ENCODE assay signal across 19 cellular contexts in genomic region chr6:109079981-109080380, GRCh38. TPM values are rescaled to one million over a fixed set of nuclear protein-coding genes. Genes with fewer than 3 reads are reported as not detected.
DNase-seq lines count a peak whose midpoint lies in the region; ATAC-seq, FAIRE-seq and TF ChIP-seq lines count a peak whose summit lies in the region.
"Had no signal": no experiment of that assay in that cellular context is flagged by ENCODE, and none has a peak within 500 bp of the region (broad histone marks: within the 10 kb centered on the region; RNA-seq: fewer than 3 reads in every experiment).

No MANE protein-coding gene starts in this region.

- FAIRE-seq in D721Med (lab: Jason Lieb, UNC), result no peak
- FAIRE-seq: GM12878, H1 had no signal

- peaks cover 3% of the 10 kb centered on the region for H3K36me3 Mint-ChIP-seq in activated T-cell treated with anti-CD3 and anti-CD28 coated beads, Interleukin-2, amount 50 U/mL, for 4 hours (ENCODE audit: insufficient read depth)
- H3K36me3 Mint-ChIP-seq: WTC11 had no signal

- ATAC-seq in HG02970 (IDR thresholded peaks at IDR 0.05; ENCODE audit: low FRiP score, unreplicated experiment), result no peak
- ATAC-seq in activated T-cell treated with anti-CD3 and anti-CD28 coated beads, Interleukin-2, amount 50 U/mL, for 4 hours, result no peak
- ATAC-seq: GM12878, WTC11 had no signal

- no peak overlapping the region for H3K4me3 Mint-ChIP-seq in activated T-cell treated with anti-CD3 and anti-CD28 coated beads, Interleukin-2, amount 50 U/mL, for 4 hours
- H3K4me3 Mint-ChIP-seq: memory B cell, WTC11 had no signal

- TF ChIP-seq CTCF in coronary artery (IDR thresholded peaks at IDR 0.05) (no peak), D721Med (IDR thresholded peaks at IDR 0.05; ENCODE audit: insufficient read depth, missing control alignments) (no peak)

- H3K4me3 ChIP-seq in coronary artery, result peak overlapping the region; percentile 24
- H3K4me3 ChIP-seq: BLaER1, GM12878, prostate gland had no signal

- H3K9me3 Mint-ChIP-seq in activated T-cell treated with anti-CD3 and anti-CD28 coated beads, Interleukin-2, amount 50 U/mL, for 4 hours, result no peaks in the 10 kb centered on the region
- H3K9me3 Mint-ChIP-seq: memory B cell, WTC11 had no signal

- H3K27ac ChIP-seq in coronary artery, result peak overlapping the region; percentile 63 to 73
- H3K27ac ChIP-seq: BLaER1, prostate gland had no signal

- no peaks in the 10 kb centered on the region for H3K27me3 Mint-ChIP-seq in activated T-cell treated with anti-CD3 and anti-CD28 coated beads, Interleukin-2, amount 50 U/mL, for 4 hours (ENCODE audit: low read depth)
- H3K27me3 Mint-ChIP-seq: memory B cell had no signal

- H3K4me1 Mint-ChIP-seq in activated T-cell treated with anti-CD3 and anti-CD28 coated beads, Interleukin-2, amount 50 U/mL, for 4 hours (ENCODE audit: low read depth), result peaks cover 4% of the 10 kb centered on the region

- peak; percentile 81 for DNase-seq in NOMO-1 treated with DMSO at 0.1 percent for 48 hours (lab: John Stamatoyannopoulos, UW; ENCODE audit: unreplicated experiment)
- peak; percentile 82 for DNase-seq in coronary artery (ENCODE audit: low spot score)
- peak; percentile 40 for DNase-seq in midbrain (lab: John Stamatoyannopoulos, UW)
- DNase-seq in superior temporal gyrus (ENCODE audit: extremely low spot score), result peak; percentile 79
- no peak for DNase-seq in D721Med (ENCODE audit: insufficient read length, low spot score)
- DNase-seq in HUDEP-2 (lab: John Stamatoyannopoulos, UW; ENCODE audit: unreplicated experiment in 76 of 76), result no peak
- DNase-seq in activated T-cell treated with anti-CD3 and anti-CD28 coated beads, Interleukin-2, amount 50 U/mL, for 4 hours, result no peak
- DNase-seq: activated T-cell treated with anti-CD3 and anti-CD28 coated beads, Interleukin-2, amount 50 U/mL, for 1 hour; DMS79 treated with DMSO at 0.1 percent for 48 hours; NCI-H146; NCI-H774; stimulated activated naive CD4-positive, alpha-beta T cell treated with Interleukin-2 at 50 U/mL for 16 hours had no signal

RNA-seq across cellular contexts. Expression of gene SESN1, which starts 14.7 kb away (rescaled TPM):
- total RNA-seq in activated T-cell treated with anti-CD3 and anti-CD28 coated beads, Interleukin-2, amount 50 U/mL, for 4 hours, result 1 to 10 TPM; 3.9 to 7.0 (median 5.2) TPM

RNA-seq across cellular contexts. Expression of gene CEP57L1, which starts 15.3 kb away (rescaled TPM):
- total RNA-seq in activated T-cell treated with anti-CD3 and anti-CD28 coated beads, Interleukin-2, amount 50 U/mL, for 4 hours, result 1 to 10 TPM; 7.5 to 8.2 (median 7.6) TPM

Comparison
In these comparisons a context has a peak if more than half of its experiments do, and no peak if none do; other contexts are left out.
1. DNase-seq: peak in NOMO-1 treated with DMSO at 0.1 percent for 48 hours (single experiment), coronary artery (single experiment), midbrain (single experiment) and superior temporal gyrus (single experiment); none in D721Med (single experiment), HUDEP-2 (0 of 76) and activated T-cell treated with anti-CD3 and anti-CD28 coated beads, Interleukin-2, amount 50 U/mL, for 4 hours (single experiment).